In the genomic region with DNA sequence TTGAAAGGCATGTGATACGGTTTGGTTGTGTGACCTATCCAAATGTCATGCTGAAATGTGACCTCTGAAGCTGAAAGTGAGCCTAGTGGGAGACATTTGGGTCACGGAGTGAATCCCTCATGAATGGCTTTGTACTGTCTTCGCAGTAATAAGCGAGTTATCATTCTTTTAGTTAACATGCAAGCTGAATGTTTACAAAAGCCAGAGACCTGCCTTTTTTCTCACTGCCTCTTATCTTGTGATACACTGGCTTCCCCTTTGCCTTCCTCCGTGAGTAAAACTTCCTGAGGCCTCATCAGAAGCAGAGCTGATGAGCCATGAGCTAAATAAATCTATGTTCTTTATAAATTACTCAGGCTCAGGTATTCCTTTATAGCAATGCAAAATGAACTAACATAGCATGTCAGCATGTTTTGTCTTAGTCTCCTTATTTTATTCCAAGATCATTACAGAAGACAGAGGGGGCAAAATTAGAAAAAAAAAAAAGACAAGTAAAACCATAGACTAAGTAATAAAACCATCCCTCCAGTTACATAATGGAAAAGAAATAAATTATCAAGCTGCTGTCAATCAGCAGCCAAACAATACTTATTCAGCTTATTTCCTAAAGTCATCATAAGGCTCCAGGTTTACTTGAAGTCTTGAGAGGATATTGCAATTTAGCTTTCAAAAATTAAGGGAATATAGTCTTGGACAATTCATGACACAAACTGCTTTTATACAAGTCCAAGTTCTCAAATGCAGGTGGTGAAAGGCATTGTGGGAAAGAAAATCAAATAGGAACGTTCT, we compare ENCODE assay signal across 22 cellular contexts. TPM values are rescaled to one million over a fixed set of nuclear protein-coding genes. Genes with fewer than 3 reads are reported as not detected.
DNase-seq lines count a peak whose midpoint lies in the region; ATAC-seq, FAIRE-seq and TF ChIP-seq lines count a peak whose summit lies in the region.
"Had no signal": no experiment of that assay in that cellular context is flagged by ENCODE, and none has a peak within 500 bp of the region (broad histone marks: within the 10 kb centered on the region; RNA-seq: fewer than 3 reads in every experiment).

No MANE protein-coding gene starts in this region.

- H3K4me1 ChIP-seq in HCT116 (ENCODE audit: control insufficient read depth in 1 of 2, insufficient read depth in 2 of 2, low read length in 2 of 2) = no peaks in the 10 kb centered on the region
- no peaks in the 10 kb centered on the region for H3K4me1 ChIP-seq in small intestine (ENCODE audit: control insufficient read depth in 2 of 2, insufficient read depth in 1 of 2, low read depth in 1 of 2, low read length in 1 of 2)
- H3K4me1 ChIP-seq: ascending aorta, sigmoid colon had no signal

- no peak overlapping the region for H3K4me3 Mint-ChIP-seq in endothelial cell (ENCODE audit: unreplicated experiment)
- H3K4me3 Mint-ChIP-seq in nephron progenitor cell = no peak overlapping the region
- H3K4me3 Mint-ChIP-seq: memory B cell had no signal

- H3K27ac ChIP-seq in HCT116 (ENCODE audit: low read depth, low read length) = no peak overlapping the region
- no peak overlapping the region for H3K27ac ChIP-seq in small intestine (ENCODE audit: low read depth in 1 of 2, low read length in 1 of 2)
- H3K27ac ChIP-seq: ascending aorta, sigmoid colon had no signal

- H3K79me2 ChIP-seq in HCT116 (ENCODE audit: insufficient read depth, low read length) = no peaks in the 10 kb centered on the region

- ATAC-seq in HCT116 (no peak), HG02885 (IDR thresholded peaks at IDR 0.05; ENCODE audit: poor library complexity, unreplicated experiment) (no peak)
- ATAC-seq: activated CD4-positive, CD25-positive, alpha-beta regulatory T cell treated with anti-CD3 and anti-CD28 coated beads, Interleukin-2, amount 50 U/mL, for 24 hours; Right ventricle myocardium inferior had no signal

- H3K9me3 Mint-ChIP-seq in endothelial cell (ENCODE audit: unreplicated experiment) (no peaks in the 10 kb centered on the region), nephron progenitor cell (peaks cover 2% of the 10 kb centered on the region)
- H3K9me3 Mint-ChIP-seq: memory B cell had no signal

- H3K9me2 ChIP-seq in HCT116 (ENCODE audit: insufficient read depth) = no peaks in the 10 kb centered on the region

- H3K27me3 Mint-ChIP-seq in endothelial cell (ENCODE audit: unreplicated experiment) (no peaks in the 10 kb centered on the region), nephron progenitor cell (ENCODE audit: low read depth, poor library complexity) (peaks cover under 1% of the 10 kb centered on the region)
- H3K27me3 Mint-ChIP-seq: memory B cell had no signal

- WGBS in small intestine, 3 donors = 28 to 32% (median 31%) methylated on average over 6 of the region's 6 CpGs
- 61 to 66% methylated on average over 6 of the region's 6 CpGs for WGBS in lower leg skin, 2 donors

- no peaks in the 10 kb centered on the region; the same call in 1 of the 2 replicates for H4K20me1 ChIP-seq in HCT116 (ENCODE audit: insufficient read depth)

- H3K36me3 Mint-ChIP-seq in endothelial cell (ENCODE audit: low read depth, unreplicated experiment) (no peaks in the 10 kb centered on the region), nephron progenitor cell (ENCODE audit: low read depth) (no peaks in the 10 kb centered on the region)
- H3K36me3 Mint-ChIP-seq: memory B cell had no signal

- peaks cover 28% of the 10 kb centered on the region for H3K4me1 Mint-ChIP-seq in endothelial cell (ENCODE audit: unreplicated experiment)
- H3K4me1 Mint-ChIP-seq in nephron progenitor cell = peaks cover 5% of the 10 kb centered on the region
- H3K4me1 Mint-ChIP-seq: memory B cell had no signal

- intact Hi-C loops in HCT116 (cut with micrococcal nuclease) (no loop called here), lower leg skin (cut with DNase I; ENCODE audit: low total_unique reads) (no loop called here)

- H3K4me3 ChIP-seq in HCT116 (replicated peaks in 1 of 2; ENCODE audit: low read depth in 1 of 2, low read length in 2 of 2) = no peak overlapping the region
- no peak overlapping the region for H3K4me3 ChIP-seq in small intestine (ENCODE audit: low read depth in 1 of 2, low read length in 2 of 2)
- no peak overlapping the region for H3K4me3 ChIP-seq in lower leg skin (ENCODE audit: low read depth, poor library complexity, severe bottlenecking)
- H3K4me3 ChIP-seq: ascending aorta, sigmoid colon had no signal

- H3K9me3 ChIP-seq in HCT116 (ENCODE audit: control insufficient read depth in 1 of 2, insufficient read depth in 1 of 2, low read depth in 1 of 2, low read length in 2 of 2) (no peaks in the 10 kb centered on the region), small intestine (ENCODE audit: control insufficient read depth, low read depth) (no peaks in the 10 kb centered on the region)
- H3K9me3 ChIP-seq: ascending aorta, sigmoid colon had no signal

- no peak for TF ChIP-seq RAD21 in HCT116 (IDR thresholded peaks at IDR 0.05; ENCODE audit: low read depth)

- peak overlapping the region; percentile 70 for H2AFZ ChIP-seq in HCT116 (ENCODE audit: low read depth, low read length, poor library complexity, severe bottlenecking)

- no peak for FAIRE-seq in small intestine (lab: Jason Lieb, UNC)
- FAIRE-seq: colon, G401.6, GM12891 had no signal

- BruUV-seq in HCT116 (replicated peaks; lab: Mats Ljungman, UMichigan) = no TSS peak

- H3K9ac ChIP-seq in HCT116 (ENCODE audit: low read length) = no peak overlapping the region

- no peak for DNase-seq in HCT116 (ENCODE audit: low read depth, low spot score)
- DNase-seq in OCI-M1 (lab: John Stamatoyannopoulos, UW) = peak; percentile 87
- no peak for DNase-seq in endothelial cell (ENCODE audit: low spot score)
- DNase-seq in nephron progenitor cell = no peak
- DNase-seq in small intestine = no peak
- no peak for DNase-seq in NCI-H1048 (lab: John Stamatoyannopoulos, UW)
- no peak for DNase-seq in lower leg skin (ENCODE audit: low spot score in 2 of 2)
- DNase-seq: activated gamma-delta T cell treated with Interleukin-2 at 50 U/mL for 16 hours; Calu3; NCI-H2227 treated with DMSO at 0.1 percent for 48 hours; sigmoid colon; stimulated activated CD4-positive, alpha-beta T cell treated with anti-CD3 and anti-CD28 coated beads, Interleukin-4, amount 100 ng/mL, for 1 hour; stimulated activated CD8-positive, alpha-beta memory T cell treated with anti-CD3 and anti-CD28 coated beads, Interleukin-4, amount 100 ng/mL, for 48 hours had no signal

- POLR2A ChIA-PET in HCT116 (lab: Charles Lee) = no interaction called here

- TF ChIP-seq POLR2A in HCT116 (IDR thresholded peaks at IDR 0.05; ENCODE audit: borderline replicate concordance, extremely low read depth, insufficient read depth, insufficient read length) (no peak), lower leg skin (IDR thresholded peaks at IDR 0.05) (no peak)

- CTCF ChIA-PET in HCT116 (lab: Charles Lee) = no interaction called here

- H3K27me3 ChIP-seq in HCT116 (ENCODE audit: insufficient read depth, low read length) (no peaks in the 10 kb centered on the region), small intestine (ENCODE audit: control insufficient read depth in 2 of 2, insufficient read depth in 2 of 2, low read length in 2 of 2) (no peaks in the 10 kb centered on the region)
- H3K27me3 ChIP-seq: ascending aorta, sigmoid colon had no signal

- no peaks in the 10 kb centered on the region for H3K36me3 ChIP-seq in HCT116 (ENCODE audit: control insufficient read depth in 1 of 2, insufficient read depth in 2 of 2, low read length in 2 of 2)
- no peaks in the 10 kb centered on the region for H3K36me3 ChIP-seq in small intestine (ENCODE audit: control insufficient read depth in 2 of 2, insufficient read depth in 2 of 2, low read length in 2 of 2)
- H3K36me3 ChIP-seq: ascending aorta, sigmoid colon had no signal

- TF ChIP-seq CTCF in HCT116 (IDR thresholded peaks at IDR 0.05 in 2 of 3, conservative IDR thresholded peaks at IDR 0.05 in 1 of 3; ENCODE audit: borderline replicate concordance in 1 of 3, insufficient read depth in 1 of 3, low read depth in 2 of 3, low read length in 2 of 3) (no peak), endothelial cell (IDR thresholded peaks at IDR 0.05; ENCODE audit: unreplicated experiment) (no peak), nephron progenitor cell (IDR thresholded peaks at IDR 0.05) (no peak), lower leg skin (IDR thresholded peaks at IDR 0.05) (no peak)

- H3K27ac Mint-ChIP-seq in endothelial cell (ENCODE audit: unreplicated experiment) (peak overlapping the region; percentile 89), nephron progenitor cell (peak overlapping the region; percentile 53)
- H3K27ac Mint-ChIP-seq: memory B cell had no signal

- no peak overlapping the region for H3K4me2 ChIP-seq in HCT116 (ENCODE audit: low read length)

- RAD21 ChIA-PET in HCT116 (lab: Charles Lee; ENCODE audit: low non-redundant PET in 1 of 2, low total read pairs in 2 of 2, uncharacterized antibody in 2 of 2, unreplicated experiment in 2 of 2) = no interaction called here

TF ChIP-seq in HCT116, 20 proteins besides CTCF, POLR2A, EP300 and RAD21 (continues in another document):
- TF ChIP-seq SP1 (IDR thresholded peaks at IDR 0.05; ENCODE audit: low read depth) = no peak
- TF ChIP-seq CBX3 (IDR thresholded peaks at IDR 0.05; ENCODE audit: low read depth) = no peak
- TF ChIP-seq, protein P1, sequence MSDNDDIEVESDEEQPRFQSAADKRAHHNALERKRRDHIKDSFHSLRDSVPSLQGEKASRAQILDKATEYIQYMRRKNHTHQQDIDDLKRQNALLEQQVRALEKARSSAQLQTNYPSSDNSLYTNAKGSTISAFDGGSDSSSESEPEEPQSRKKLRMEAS (IDR thresholded peaks at IDR 0.05) = no peak
- TF ChIP-seq JUND (IDR thresholded peaks at IDR 0.05) = no peak
- no peak for TF ChIP-seq EZH2phosphoT487 (IDR thresholded peaks at IDR 0.05; ENCODE audit: borderline replicate concordance)
- no peak for TF ChIP-seq SIN3A (IDR thresholded peaks at IDR 0.05; ENCODE audit: low read depth)
- no peak for TF ChIP-seq EZH2 (IDR thresholded peaks at IDR 0.05)
- no peak for TF ChIP-seq TCF7L2 (IDR thresholded peaks at IDR 0.05; ENCODE audit: borderline replicate concordance, extremely low read depth, insufficient read depth, insufficient read length)
- TF ChIP-seq CEBPB (IDR thresholded peaks at IDR 0.05; ENCODE audit: low read depth) = no peak
- TF ChIP-seq ZFX (IDR thresholded peaks at IDR 0.05) = no peak
- TF ChIP-seq, protein P2, sequence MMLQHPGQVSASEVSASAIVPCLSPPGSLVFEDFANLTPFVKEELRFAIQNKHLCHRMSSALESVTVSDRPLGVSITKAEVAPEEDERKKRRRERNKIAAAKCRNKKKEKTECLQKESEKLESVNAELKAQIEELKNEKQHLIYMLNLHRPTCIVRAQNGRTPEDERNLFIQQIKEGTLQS (IDR thresholded peaks at IDR 0.05) = no peak

RNA-seq across cellular contexts. Expression of a gene that starts 12.1 kb away (rescaled TPM):
- total RNA-seq in HCT116 (2021; ENCODE audit: unreplicated experiment) (not detected), endothelial cell (ENCODE audit: unreplicated experiment) (not detected), lower leg skin (1 to 10 TPM in 1 of 4 donors, under 1 TPM in 2, not detected in 1; 0.13 to 1.0 (median 0.84) TPM)
- polyA plus RNA-seq in HCT116 (2012) = not detected in 2 replicates
- 1 to 10 TPM in 1 of 3 donors, under 1 TPM in 2; 0.48 to 4.9 (median 0.67) TPM for polyA plus RNA-seq in small intestine
- total RNA-seq: Calu3, osteocyte had no signal
